2 cellular contexts compared by ENCODE assay signal in the genomic region with DNA sequence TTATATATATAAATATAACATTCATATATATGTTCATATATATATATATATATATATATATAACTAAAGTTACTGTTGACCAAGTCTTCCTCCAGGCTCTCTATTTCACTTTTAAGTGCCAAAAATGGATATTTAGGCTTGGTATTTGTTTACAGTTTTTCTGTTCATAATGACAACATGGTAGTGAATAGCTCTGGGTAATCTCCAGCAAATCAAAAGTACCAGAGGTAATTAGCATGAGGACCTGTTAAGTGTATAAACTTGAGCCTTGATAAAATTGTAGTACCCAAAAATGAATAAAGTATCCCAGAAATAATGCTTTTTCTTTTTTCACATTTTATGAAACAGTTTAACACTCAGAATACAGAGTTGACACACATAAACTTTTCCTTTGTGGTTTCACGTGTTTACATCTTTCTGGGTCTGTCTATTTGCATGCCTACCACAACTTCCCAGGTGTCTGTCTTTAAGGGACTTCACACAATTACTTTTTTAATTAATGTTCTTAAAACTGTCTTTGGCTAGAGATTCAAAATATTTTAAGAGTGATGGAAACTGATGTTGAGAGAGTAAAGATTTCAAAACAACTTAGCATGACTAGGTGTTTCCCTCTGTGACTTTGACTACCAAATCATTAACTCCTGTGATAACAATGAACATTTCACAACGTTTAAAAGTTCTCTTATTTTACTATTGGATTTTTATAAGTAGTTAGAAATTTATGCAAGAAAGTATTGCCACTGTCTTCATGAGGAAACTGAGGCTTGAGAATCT.
TF ChIP-seq lines count a peak whose summit lies in the region.

No MANE protein-coding gene starts in this region.

TF ChIP-seq in IMR-90, 13 proteins besides CTCF, POLR2A, EP300 and RAD21:
- no peak for TF ChIP-seq MXI1 (IDR thresholded peaks at IDR 0.05; ENCODE audit: borderline replicate concordance, low read depth, low read length)
- TF ChIP-seq SMC3 (IDR thresholded peaks at IDR 0.05; ENCODE audit: low read depth, low read length), result no peak
- TF ChIP-seq RFX5 (IDR thresholded peaks at IDR 0.05; ENCODE audit: low read depth, low read length), result no peak
- TF ChIP-seq RCOR1 (IDR thresholded peaks at IDR 0.05; ENCODE audit: insufficient replicate concordance, low read length), result no peak
- no peak for TF ChIP-seq NFE2L2 (IDR thresholded peaks at IDR 0.05; ENCODE audit: low read depth, low read length)
- TF ChIP-seq FOS (IDR thresholded peaks at IDR 0.05; ENCODE audit: low read depth, low read length), result no peak
- TF ChIP-seq BHLHE40 (IDR thresholded peaks at IDR 0.05; ENCODE audit: low read depth, low read length), result no peak
- TF ChIP-seq, protein P1, sequence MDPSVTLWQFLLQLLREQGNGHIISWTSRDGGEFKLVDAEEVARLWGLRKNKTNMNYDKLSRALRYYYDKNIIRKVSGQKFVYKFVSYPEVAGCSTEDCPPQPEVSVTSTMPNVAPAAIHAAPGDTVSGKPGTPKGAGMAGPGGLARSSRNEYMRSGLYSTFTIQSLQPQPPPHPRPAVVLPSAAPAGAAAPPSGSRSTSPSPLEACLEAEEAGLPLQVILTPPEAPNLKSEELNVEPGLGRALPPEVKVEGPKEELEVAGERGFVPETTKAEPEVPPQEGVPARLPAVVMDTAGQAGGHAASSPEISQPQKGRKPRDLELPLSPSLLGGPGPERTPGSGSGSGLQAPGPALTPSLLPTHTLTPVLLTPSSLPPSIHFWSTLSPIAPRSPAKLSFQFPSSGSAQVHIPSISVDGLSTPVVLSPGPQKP (IDR thresholded peaks at IDR 0.05; ENCODE audit: borderline replicate concordance, low read depth, low read length), result no peak
- peak; percentile 22; the same call in 1 of the 2 replicates for TF ChIP-seq CEBPB (IDR thresholded peaks at IDR 0.05; ENCODE audit: low read depth, low read length)

TF ChIP-seq in GM12878, 131 proteins besides CTCF, POLR2A, EP300 and RAD21:
- TF ChIP-seq, protein P2, sequence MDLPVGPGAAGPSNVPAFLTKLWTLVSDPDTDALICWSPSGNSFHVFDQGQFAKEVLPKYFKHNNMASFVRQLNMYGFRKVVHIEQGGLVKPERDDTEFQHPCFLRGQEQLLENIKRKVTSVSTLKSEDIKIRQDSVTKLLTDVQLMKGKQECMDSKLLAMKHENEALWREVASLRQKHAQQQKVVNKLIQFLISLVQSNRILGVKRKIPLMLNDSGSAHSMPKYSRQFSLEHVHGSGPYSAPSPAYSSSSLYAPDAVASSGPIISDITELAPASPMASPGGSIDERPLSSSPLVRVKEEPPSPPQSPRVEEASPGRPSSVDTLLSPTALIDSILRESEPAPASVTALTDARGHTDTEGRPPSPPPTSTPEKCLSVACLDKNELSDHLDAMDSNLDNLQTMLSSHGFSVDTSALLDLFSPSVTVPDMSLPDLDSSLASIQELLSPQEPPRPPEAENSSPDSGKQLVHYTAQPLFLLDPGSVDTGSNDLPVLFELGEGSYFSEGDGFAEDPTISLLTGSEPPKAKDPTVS (IDR thresholded peaks at IDR 0.05; ENCODE audit: low read depth, low read length), result no peak
- peak; percentile 79 for TF ChIP-seq RUNX3 (IDR thresholded peaks at IDR 0.05; ENCODE audit: low read length)
- TF ChIP-seq DPF2 (IDR thresholded peaks at IDR 0.05), result peak; percentile 73; the same call in 1 of the 2 replicates
- TF ChIP-seq, protein P3, sequence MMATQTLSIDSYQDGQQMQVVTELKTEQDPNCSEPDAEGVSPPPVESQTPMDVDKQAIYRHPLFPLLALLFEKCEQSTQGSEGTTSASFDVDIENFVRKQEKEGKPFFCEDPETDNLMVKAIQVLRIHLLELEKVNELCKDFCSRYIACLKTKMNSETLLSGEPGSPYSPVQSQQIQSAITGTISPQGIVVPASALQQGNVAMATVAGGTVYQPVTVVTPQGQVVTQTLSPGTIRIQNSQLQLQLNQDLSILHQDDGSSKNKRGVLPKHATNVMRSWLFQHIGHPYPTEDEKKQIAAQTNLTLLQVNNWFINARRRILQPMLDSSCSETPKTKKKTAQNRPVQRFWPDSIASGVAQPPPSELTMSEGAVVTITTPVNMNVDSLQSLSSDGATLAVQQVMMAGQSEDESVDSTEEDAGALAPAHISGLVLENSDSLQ (IDR thresholded peaks at IDR 0.05), result peak; percentile 48; the same call in 1 of the 2 replicates
- no peak for TF ChIP-seq EZH2 (IDR thresholded peaks at IDR 0.05; ENCODE audit: borderline replicate concordance, control insufficient read depth, low read depth, low read length)
- TF ChIP-seq, protein P4, sequence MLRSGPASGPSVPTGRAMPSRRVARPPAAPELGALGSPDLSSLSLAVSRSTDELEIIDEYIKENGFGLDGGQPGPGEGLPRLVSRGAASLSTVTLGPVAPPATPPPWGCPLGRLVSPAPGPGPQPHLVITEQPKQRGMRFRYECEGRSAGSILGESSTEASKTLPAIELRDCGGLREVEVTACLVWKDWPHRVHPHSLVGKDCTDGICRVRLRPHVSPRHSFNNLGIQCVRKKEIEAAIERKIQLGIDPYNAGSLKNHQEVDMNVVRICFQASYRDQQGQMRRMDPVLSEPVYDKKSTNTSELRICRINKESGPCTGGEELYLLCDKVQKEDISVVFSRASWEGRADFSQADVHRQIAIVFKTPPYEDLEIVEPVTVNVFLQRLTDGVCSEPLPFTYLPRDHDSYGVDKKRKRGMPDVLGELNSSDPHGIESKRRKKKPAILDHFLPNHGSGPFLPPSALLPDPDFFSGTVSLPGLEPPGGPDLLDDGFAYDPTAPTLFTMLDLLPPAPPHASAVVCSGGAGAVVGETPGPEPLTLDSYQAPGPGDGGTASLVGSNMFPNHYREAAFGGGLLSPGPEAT (IDR thresholded peaks at IDR 0.05; ENCODE audit: low read depth), result peak; percentile 88
- TF ChIP-seq CREM (IDR thresholded peaks at IDR 0.05; ENCODE audit: low read depth), result 0 out of 2 replicates have a peak, but pooled peaks have one; percentile 16
- no peak for TF ChIP-seq BCL11A (IDR thresholded peaks at IDR 0.05; ENCODE audit: low read depth, low read length)
- TF ChIP-seq RAD51 (IDR thresholded peaks at IDR 0.05), result peak; percentile 30; the same call in 1 of the 2 replicates
- TF ChIP-seq, protein P5, sequence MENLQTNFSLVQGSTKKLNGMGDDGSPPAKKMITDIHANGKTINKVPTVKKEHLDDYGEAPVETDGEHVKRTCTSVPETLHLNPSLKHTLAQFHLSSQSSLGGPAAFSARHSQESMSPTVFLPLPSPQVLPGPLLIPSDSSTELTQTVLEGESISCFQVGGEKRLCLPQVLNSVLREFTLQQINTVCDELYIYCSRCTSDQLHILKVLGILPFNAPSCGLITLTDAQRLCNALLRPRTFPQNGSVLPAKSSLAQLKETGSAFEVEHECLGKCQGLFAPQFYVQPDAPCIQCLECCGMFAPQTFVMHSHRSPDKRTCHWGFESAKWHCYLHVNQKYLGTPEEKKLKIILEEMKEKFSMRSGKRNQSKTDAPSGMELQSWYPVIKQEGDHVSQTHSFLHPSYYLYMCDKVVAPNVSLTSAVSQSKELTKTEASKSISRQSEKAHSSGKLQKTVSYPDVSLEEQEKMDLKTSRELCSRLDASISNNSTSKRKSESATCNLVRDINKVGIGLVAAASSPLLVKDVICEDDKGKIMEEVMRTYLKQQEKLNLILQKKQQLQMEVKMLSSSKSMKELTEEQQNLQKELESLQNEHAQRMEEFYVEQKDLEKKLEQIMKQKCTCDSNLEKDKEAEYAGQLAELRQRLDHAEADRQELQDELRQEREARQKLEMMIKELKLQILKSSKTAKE (IDR thresholded peaks at IDR 0.05; ENCODE audit: low read depth, poor library complexity, severe bottlenecking), result peak; percentile 81
- TF ChIP-seq, protein P6, sequence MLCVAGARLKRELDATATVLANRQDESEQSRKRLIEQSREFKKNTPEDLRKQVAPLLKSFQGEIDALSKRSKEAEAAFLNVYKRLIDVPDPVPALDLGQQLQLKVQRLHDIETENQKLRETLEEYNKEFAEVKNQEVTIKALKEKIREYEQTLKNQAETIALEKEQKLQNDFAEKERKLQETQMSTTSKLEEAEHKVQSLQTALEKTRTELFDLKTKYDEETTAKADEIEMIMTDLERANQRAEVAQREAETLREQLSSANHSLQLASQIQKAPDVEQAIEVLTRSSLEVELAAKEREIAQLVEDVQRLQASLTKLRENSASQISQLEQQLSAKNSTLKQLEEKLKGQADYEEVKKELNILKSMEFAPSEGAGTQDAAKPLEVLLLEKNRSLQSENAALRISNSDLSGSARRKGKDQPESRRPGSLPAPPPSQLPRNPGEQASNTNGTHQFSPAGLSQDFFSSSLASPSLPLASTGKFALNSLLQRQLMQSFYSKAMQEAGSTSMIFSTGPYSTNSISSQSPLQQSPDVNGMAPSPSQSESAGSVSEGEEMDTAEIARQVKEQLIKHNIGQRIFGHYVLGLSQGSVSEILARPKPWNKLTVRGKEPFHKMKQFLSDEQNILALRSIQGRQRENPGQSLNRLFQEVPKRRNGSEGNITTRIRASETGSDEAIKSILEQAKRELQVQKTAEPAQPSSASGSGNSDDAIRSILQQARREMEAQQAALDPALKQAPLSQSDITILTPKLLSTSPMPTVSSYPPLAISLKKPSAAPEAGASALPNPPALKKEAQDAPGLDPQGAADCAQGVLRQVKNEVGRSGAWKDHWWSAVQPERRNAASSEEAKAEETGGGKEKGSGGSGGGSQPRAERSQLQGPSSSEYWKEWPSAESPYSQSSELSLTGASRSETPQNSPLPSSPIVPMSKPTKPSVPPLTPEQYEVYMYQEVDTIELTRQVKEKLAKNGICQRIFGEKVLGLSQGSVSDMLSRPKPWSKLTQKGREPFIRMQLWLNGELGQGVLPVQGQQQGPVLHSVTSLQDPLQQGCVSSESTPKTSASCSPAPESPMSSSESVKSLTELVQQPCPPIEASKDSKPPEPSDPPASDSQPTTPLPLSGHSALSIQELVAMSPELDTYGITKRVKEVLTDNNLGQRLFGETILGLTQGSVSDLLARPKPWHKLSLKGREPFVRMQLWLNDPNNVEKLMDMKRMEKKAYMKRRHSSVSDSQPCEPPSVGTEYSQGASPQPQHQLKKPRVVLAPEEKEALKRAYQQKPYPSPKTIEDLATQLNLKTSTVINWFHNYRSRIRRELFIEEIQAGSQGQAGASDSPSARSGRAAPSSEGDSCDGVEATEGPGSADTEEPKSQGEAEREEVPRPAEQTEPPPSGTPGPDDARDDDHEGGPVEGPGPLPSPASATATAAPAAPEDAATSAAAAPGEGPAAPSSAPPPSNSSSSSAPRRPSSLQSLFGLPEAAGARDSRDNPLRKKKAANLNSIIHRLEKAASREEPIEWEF (IDR thresholded peaks at IDR 0.05; ENCODE audit: insufficient replicate concordance, low read depth, low read length), result no peak
- peak; percentile 69 to 70; a peak in 2 of 4 replicates for TF ChIP-seq IKZF2 (IDR thresholded peaks at IDR 0.05)
- TF ChIP-seq ZNF24 (IDR thresholded peaks at IDR 0.05), result peak; percentile 85
- TF ChIP-seq MXI1 (IDR thresholded peaks at IDR 0.05; ENCODE audit: low read depth, low read length), result 0 out of 2 replicates have a peak, but pooled peaks have one; percentile 40
- TF ChIP-seq ATF7 (IDR thresholded peaks at IDR 0.05; ENCODE audit: low read depth), result peak; percentile 45; the same call in 1 of the 2 replicates
- peak; percentile 91 to 94 for TF ChIP-seq BHLHE40 (IDR thresholded peaks at IDR 0.05; ENCODE audit: borderline replicate concordance in 1 of 2, low read depth in 2 of 2, low read length in 1 of 2)
- peak; percentile 72 for TF ChIP-seq MTA2 (IDR thresholded peaks at IDR 0.05; ENCODE audit: low read depth)
TF ChIP-seq in GM12878: peak in this region for 13.
